In the genomic region with DNA sequence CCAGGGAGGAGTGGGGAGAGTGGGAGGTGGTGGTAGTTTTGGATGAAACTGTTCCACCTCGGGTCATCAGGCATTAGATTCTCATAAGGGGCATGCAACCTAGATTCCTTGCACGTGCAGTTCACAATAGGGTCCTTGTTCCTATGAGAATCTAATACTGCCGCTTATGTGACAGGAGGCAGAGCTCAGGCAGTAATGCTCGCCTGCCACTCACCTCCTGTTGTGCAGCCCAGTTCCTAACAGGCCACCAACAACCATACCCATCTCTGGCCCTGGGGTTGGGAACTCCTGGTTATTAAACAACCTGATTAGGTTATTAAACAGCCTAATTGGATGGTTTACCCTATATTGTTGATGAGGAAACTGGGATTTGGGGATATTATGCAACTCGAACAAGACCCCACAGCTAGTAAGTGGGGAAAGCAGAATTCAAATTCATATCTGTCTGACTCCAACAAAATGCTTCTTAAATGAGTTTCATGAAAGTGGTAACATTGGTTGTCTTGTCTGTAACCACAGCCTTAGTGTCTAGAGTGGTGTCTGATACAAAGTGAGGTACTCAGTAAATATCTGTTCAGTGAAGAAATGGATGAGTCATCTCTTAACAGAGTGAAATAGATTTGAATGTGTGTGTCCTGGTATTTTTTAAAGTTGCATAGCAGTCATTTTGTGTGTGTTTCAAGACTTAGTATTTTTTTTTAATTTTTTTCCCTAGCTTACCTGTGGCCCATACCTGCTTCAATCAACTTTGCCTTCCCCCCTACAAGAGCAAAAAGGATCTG, we compare ENCODE assay signal across 11 cellular contexts.
DNase-seq lines count a peak whose midpoint lies in the region; ATAC-seq, FAIRE-seq and TF ChIP-seq lines count a peak whose summit lies in the region.
"Had no signal": no experiment of that assay in that cellular context is flagged by ENCODE, and none has a peak within 500 bp of the region (broad histone marks: within the 10 kb centered on the region; RNA-seq: fewer than 3 reads in every experiment).

No MANE protein-coding gene starts in this region.

- no peaks in the 10 kb centered on the region for H3K27me3 ChIP-seq in PC-3 (ENCODE audit: low read length)
- H3K27me3 ChIP-seq in pancreas: no peaks in the 10 kb centered on the region
- H3K27me3 ChIP-seq: dorsolateral prefrontal cortex had no signal

- H3K9me3 ChIP-seq in PC-3 (ENCODE audit: low read length): no peaks in the 10 kb centered on the region
- H3K9me3 ChIP-seq in pancreas: no peaks in the 10 kb centered on the region

- FAIRE-seq in pancreas (lab: Jason Lieb, UNC): no peak

- ATAC-seq in PC-3 (peak; percentile 84), pancreas (peak in 3 of 4 donors; percentile 36 to 73 (median 69)), HG03039 (IDR thresholded peaks at IDR 0.05; ENCODE audit: unreplicated experiment) (no peak)
- ATAC-seq: T-helper 17 cell had no signal

- TF ChIP-seq CTCF in GM12865 (IDR thresholded peaks at IDR 0.05; ENCODE audit: insufficient read depth, low read depth, low read length, missing control alignments) (no peak), PC-3 (conservative IDR thresholded peaks at IDR 0.05; ENCODE audit: low read depth, low read length) (no peak), epithelial cell of proximal tubule (conservative IDR thresholded peaks at IDR 0.05; ENCODE audit: low read depth, low read length) (no peak), pancreas (IDR thresholded peaks at IDR 0.05) (no peak)

- no peaks in the 10 kb centered on the region for H3K79me2 ChIP-seq in PC-3 (ENCODE audit: low read length)

- POLR2A ChIA-PET in PC-3 (lab: Charles Lee; ENCODE audit: unreplicated experiment): no interaction called here

- DNase-seq in GM12865 (ENCODE audit: low read depth) (peak; percentile 3), PC-3 (peak; percentile 56), epithelial cell of proximal tubule (ENCODE audit: low read depth) (peak; percentile 40), pancreas (no peak), NCI-H1048 (lab: John Stamatoyannopoulos, UW) (no peak)
- DNase-seq in stimulated activated CD4-positive, alpha-beta T cell treated with anti-CD3 and anti-CD28 coated beads, Interleukin-2, amount 100 ng/mL, for 48 hours: no peak
- DNase-seq in stimulated activated CD4-positive, alpha-beta T cell treated with anti-CD3 and anti-CD28 coated beads, Interleukin-4, amount 100 ng/mL, for 24 hours: no peak
- DNase-seq: dorsolateral prefrontal cortex, left cardiac atrium, T-helper 17 cell had no signal

- CTCF ChIA-PET in PC-3 (lab: Charles Lee): no interaction called here

- H3K4me2 ChIP-seq in PC-3 (ENCODE audit: low read length): peak overlapping the region; percentile 31; the same call in 1 of the 2 replicates

- no peaks in the 10 kb centered on the region for H3K9me2 ChIP-seq in PC-3 (replicated peaks; ENCODE audit: low read length)

- H3K36me3 ChIP-seq in PC-3 (ENCODE audit: low read depth, low read length) (no peaks in the 10 kb centered on the region), pancreas (no peaks in the 10 kb centered on the region)

- peak overlapping the region; percentile 26; the same call in 1 of the 2 replicates for H3K27ac ChIP-seq in PC-3 (ENCODE audit: low read length)
- H3K27ac ChIP-seq in pancreas: peak overlapping the region in 1 of 4 donors; percentile 25

- H4K20me1 ChIP-seq in PC-3 (ENCODE audit: low read length): no peaks in the 10 kb centered on the region

- 86 to 87% methylated on average over 5 of the region's 5 CpGs for WGBS in pancreas, 2 donors

- H3K4me1 ChIP-seq in PC-3 (ENCODE audit: insufficient read depth, low read length) (peaks cover 27% of the 10 kb centered on the region), pancreas (peaks cover 16 to 29% (median 26%) of the 10 kb centered on the region in 3 donors)

- H3K4me3 ChIP-seq in GM12865 (ENCODE audit: low read depth, low read length) (no peak overlapping the region), PC-3 (ENCODE audit: low read length) (no peak overlapping the region), epithelial cell of proximal tubule (ENCODE audit: low read depth, low read length) (no peak overlapping the region), pancreas (no peak overlapping the region)
- H3K4me3 ChIP-seq: dorsolateral prefrontal cortex had no signal

- intact Hi-C loops in PC-3 (cut with micrococcal nuclease): no loop called here
- intact Hi-C loops in pancreas (cut with DNase I): no loop called here

- H2AFZ ChIP-seq in PC-3 (ENCODE audit: low read length): no peak overlapping the region

- no peak overlapping the region for H3K9ac ChIP-seq in PC-3 (ENCODE audit: low read length)

- no TSS peak for BruUV-seq in PC-3 (replicated peaks; lab: Mats Ljungman, UMichigan)

- H3F3A ChIP-seq in PC-3 (ENCODE audit: low read length, unreplicated experiment): no peaks in the 10 kb centered on the region

Comparison
In these comparisons a context has a peak if more than half of its experiments do, and no peak if none do; other contexts are left out.
1. DNase-seq: peak in GM12865 (single experiment), PC-3 (single experiment) and epithelial cell of proximal tubule (single experiment); none in pancreas (0 of 6), NCI-H1048 (single experiment), stimulated activated CD4-positive, alpha-beta T cell treated with anti-CD3 and anti-CD28 coated beads, Interleukin-2, amount 100 ng/mL, for 48 hours (0 of 2) and stimulated activated CD4-positive, alpha-beta T cell treated with anti-CD3 and anti-CD28 coated beads, Interleukin-4, amount 100 ng/mL, for 24 hours (single experiment).